In genomic region chr1:203534012-203534411, GRCh38 we compare ENCODE assay signal across 25 cellular contexts. TPM values are rescaled to one million over a fixed set of nuclear protein-coding genes. Genes with fewer than 3 reads are reported as not detected.
DNase-seq lines count a peak whose midpoint lies in the region; TF ChIP-seq lines count a peak whose summit lies in the region.
"Had no signal": no experiment of that assay in that cellular context is flagged by ENCODE, and none has a peak within 500 bp of the region (broad histone marks: within the 10 kb centered on the region; RNA-seq: fewer than 3 reads in every experiment).

No MANE protein-coding gene starts in this region.

- no peak overlapping the region for H3K23ac ChIP-seq in neuronal stem cell (ENCODE audit: low read depth, low read length, poor library complexity)

- H3K18ac ChIP-seq in neuronal stem cell (ENCODE audit: low read length) = no peak overlapping the region

- H2AFZ ChIP-seq in fibroblast of lung (ENCODE audit: low read length) (no peak overlapping the region), neuronal stem cell (ENCODE audit: low read length) (no peak overlapping the region)

- no peak overlapping the region for H2BK15ac ChIP-seq in neuronal stem cell (ENCODE audit: low read length)

- H3K79me1 ChIP-seq in neuronal stem cell (ENCODE audit: low read depth, low read length) = no peaks in the 10 kb centered on the region

- H3K4me3 ChIP-seq in right atrium auricular region (no peak overlapping the region), fibroblast of lung (replicated peaks in 1 of 4; ENCODE audit: control extremely low read depth in 1 of 4, insufficient read depth in 1 of 4, low read depth in 3 of 4, low read length in 4 of 4) (no peak overlapping the region), sigmoid colon (no peak overlapping the region), neuronal stem cell (ENCODE audit: low read length in 2 of 2) (no peak overlapping the region)
- H3K4me3 ChIP-seq: BLaER1, GM12878, thyroid gland had no signal

- H3K36me3 ChIP-seq in right atrium auricular region (no peaks in the 10 kb centered on the region), fibroblast of lung (ENCODE audit: control insufficient read depth, insufficient read depth, low read length) (no peaks in the 10 kb centered on the region), sigmoid colon (no peaks in the 10 kb centered on the region), neuronal stem cell (replicated peaks in 1 of 2; ENCODE audit: control insufficient read depth in 2 of 2, insufficient read depth in 2 of 2, low read length in 2 of 2) (no peaks in the 10 kb centered on the region)
- H3K36me3 ChIP-seq: BLaER1, thyroid gland had no signal

- H4K91ac ChIP-seq in neuronal stem cell (ENCODE audit: low read depth, low read length, poor library complexity) = no peak overlapping the region

- H3K4ac ChIP-seq in neuronal stem cell (ENCODE audit: low read length) = no peak overlapping the region

- no peaks in the 10 kb centered on the region for H4K20me1 ChIP-seq in fibroblast of lung (ENCODE audit: control insufficient read depth, extremely low read depth, insufficient read depth, low read length)
- H4K20me1 ChIP-seq: BLaER1 had no signal

- H3K27me3 ChIP-seq in right atrium auricular region (no peaks in the 10 kb centered on the region), fibroblast of lung (ENCODE audit: control insufficient read depth, insufficient read depth, low read length) (no peaks in the 10 kb centered on the region), sigmoid colon (no peaks in the 10 kb centered on the region), neuronal stem cell (ENCODE audit: control insufficient read depth in 3 of 3, insufficient read depth in 3 of 3, low read depth in 1 of 3, low read length in 3 of 3) (peaks cover 0 to 3% (median 0%) of the 10 kb centered on the region in 3 experiments)
- H3K27me3 ChIP-seq: BLaER1, thyroid gland had no signal

- no peaks in the 10 kb centered on the region for H3K79me2 ChIP-seq in fibroblast of lung (ENCODE audit: control insufficient read depth, insufficient read depth, low read length)

- H3K4me1 ChIP-seq in right atrium auricular region (peaks cover 0 to 28% of the 10 kb centered on the region in 2 donors), fibroblast of lung (ENCODE audit: control insufficient read depth, extremely low read depth, insufficient read depth, low read length) (peaks cover 29% of the 10 kb centered on the region), sigmoid colon (peaks cover 0 to 60% (median 48%) of the 10 kb centered on the region in 4 donors), neuronal stem cell (ENCODE audit: control insufficient read depth in 2 of 2, insufficient read depth in 1 of 2, low read depth in 1 of 2, low read length in 2 of 2) (peaks cover 0 to 1% of the 10 kb centered on the region in 2 donors)
- H3K4me1 ChIP-seq: thyroid gland had no signal

- no peak overlapping the region for H3K14ac ChIP-seq in neuronal stem cell (ENCODE audit: low read length)

- no peak overlapping the region for H2BK120ac ChIP-seq in neuronal stem cell (ENCODE audit: low read depth, low read length)

- TF ChIP-seq EP300 in sigmoid colon (IDR thresholded peaks at IDR 0.05) = peak in 2 of 4 donors; percentile 16 to 42

- no peak overlapping the region for H2BK12ac ChIP-seq in neuronal stem cell (ENCODE audit: low read length)

- intact Hi-C loops in cardiac septum (cut with DNase I) = no loop called here
- intact Hi-C loops in sigmoid colon (cut with DNase I) = loop anchor here (2.0 kb wide), 1 partner anchor 23 kb away; no protein-coding TSS in a partner anchor

- H3K4me2 ChIP-seq in fibroblast of lung (ENCODE audit: extremely low read depth, insufficient read depth, low read length) (peak overlapping the region; percentile 37), neuronal stem cell (ENCODE audit: insufficient read depth, low read length, poor library complexity, severe bottlenecking) (no peak overlapping the region)
- H3K4me2 ChIP-seq: BLaER1 had no signal

- TF ChIP-seq POLR2A in sigmoid colon (IDR thresholded peaks at IDR 0.05) = no peak

- no peak overlapping the region for H4K8ac ChIP-seq in neuronal stem cell (ENCODE audit: low read depth, low read length)

- DNase-seq in right atrium auricular region (ENCODE audit: low spot score) (no peak), cardiac septum (ENCODE audit: low spot score) (no peak), fibroblast of lung (ENCODE audit: low read depth in 2 of 2) (no peak), sigmoid colon (no peak), neuronal stem cell (ENCODE audit: low spot score) (no peak), amygdala (lab: John Stamatoyannopoulos, UW) (no peak), SKM-1 (lab: John Stamatoyannopoulos, UW; ENCODE audit: unreplicated experiment) (no peak), EL (no peak)
- DNase-seq: activated CD4-positive, alpha-beta T cell treated with anti-CD3 and anti-CD28 coated beads for 36 hours; activated naive CD4-positive, alpha-beta T cell treated with anti-CD3 and anti-CD28 coated beads, Interleukin-2, amount 10 ng/mL, durations not matched to agents 7 days and 5 days; activated T-cell treated with anti-CD3 and anti-CD28 coated beads, Interleukin-2, amount 50 U/mL, for 4 hours; Caco-2; DMS79 treated with DMSO at 0.1 percent for 48 hours; effector memory CD4-positive, alpha-beta T cell; Karpas-422; mesendoderm; NCI-H187 treated with DMSO at 0.1 percent for 48 hours; SIG-M5; stimulated activated CD4-positive, alpha-beta T cell treated with anti-CD3 and anti-CD28 coated beads, Interleukin-1b, Interleukin-23, amount 100 ng/mL, for 48 hours had no signal

- H3K27ac ChIP-seq in right atrium auricular region (peak overlapping the region; percentile 3 to 10), fibroblast of lung (ENCODE audit: insufficient read depth, low read length) (peak overlapping the region; percentile 48), sigmoid colon (peak overlapping the region; percentile 80 to 97 (median 87)), neuronal stem cell (replicated peaks; ENCODE audit: low read length) (no peak overlapping the region)
- H3K27ac ChIP-seq: BLaER1, thyroid gland had no signal

- H3K9me3 ChIP-seq in right atrium auricular region (no peaks in the 10 kb centered on the region), fibroblast of lung (ENCODE audit: control insufficient read depth, insufficient read depth, low read depth, low read length) (no peaks in the 10 kb centered on the region), sigmoid colon (no peaks in the 10 kb centered on the region), neuronal stem cell (replicated peaks in 1 of 2; ENCODE audit: control insufficient read depth in 2 of 2, insufficient read depth in 1 of 2, low read depth in 1 of 2, low read length in 2 of 2) (no peaks in the 10 kb centered on the region)
- H3K9me3 ChIP-seq: BLaER1, Caco-2, thyroid gland had no signal

- H2BK5ac ChIP-seq in neuronal stem cell (ENCODE audit: low read length) = no peak overlapping the region

- no peak overlapping the region for H2AK5ac ChIP-seq in neuronal stem cell (ENCODE audit: low read depth, low read length)

- TF ChIP-seq CTCF in right atrium auricular region (IDR thresholded peaks at IDR 0.05) (no peak), fibroblast of lung (conservative IDR thresholded peaks at IDR 0.05 in 1 of 2, IDR thresholded peaks at IDR 0.05 in 1 of 2; ENCODE audit: low read depth in 1 of 2, low read length in 2 of 2) (no peak), sigmoid colon (IDR thresholded peaks at IDR 0.05) (no peak)

- H3K9ac ChIP-seq in fibroblast of lung (ENCODE audit: insufficient read depth, low read length) (no peak overlapping the region), neuronal stem cell (ENCODE audit: low read depth, low read length, poor library complexity) (no peak overlapping the region)
- H3K9ac ChIP-seq: BLaER1 had no signal

RNA-seq across cellular contexts. Expression of gene OPTC, which starts 40.1 kb away (rescaled TPM):
- total RNA-seq in right atrium auricular region (not detected), cardiac septum (not detected), fibroblast of lung (not detected in 2 replicates), sigmoid colon (not detected)
- polyA plus RNA-seq in fibroblast of lung (not detected in 2 replicates), sigmoid colon (not detected)
- not detected in 2 replicates for polyA plus RNA-seq in fibroblast of lung (2012)
- polyA minus RNA-seq in fibroblast of lung (ENCODE audit: low replicate concordance) = not detected in 2 replicates
- polyA plus RNA-seq in neuronal stem cell (2013, experiment 1 of 2) = 0.11 TPM
- polyA plus RNA-seq in neuronal stem cell (2013, experiment 2 of 2) = 0.08 TPM
- total RNA-seq: A172; activated CD4-positive, alpha-beta T cell treated with anti-CD3 and anti-CD28 coated beads for 36 hours; activated CD8-positive, alpha-beta memory T cell treated with anti-CD3 and anti-CD28 coated beads for 36 hours; activated T-cell treated with anti-CD3 and anti-CD28 coated beads, Interleukin-2, amount 50 U/mL, for 4 hours; Caco-2; GM12878; left colon; thyroid gland had no signal
- polyA plus RNA-seq: GM12878 had no signal

RNA-seq across cellular contexts. Expression of gene PRELP, which starts 58.4 kb away (rescaled TPM):
- 100 to 1,000 TPM in 1 of 2 donors, 10 to 100 TPM in 1; 54.5 to 243 TPM for total RNA-seq in right atrium auricular region
- total RNA-seq in cardiac septum = 49.7 TPM
- total RNA-seq in fibroblast of lung = 4.5 and 4.9 TPM in 2 replicates
- 2.8 and 13.9 TPM in 2 replicates for polyA plus RNA-seq in fibroblast of lung
- polyA plus RNA-seq in fibroblast of lung (2012) = 5.7 and 39.6 TPM in 2 replicates
- polyA minus RNA-seq in fibroblast of lung (ENCODE audit: low replicate concordance) = 5.6 and 37.3 TPM in 2 replicates
- total RNA-seq in sigmoid colon = 100 to 1,000 TPM in 1 of 4 donors, 10 to 100 TPM in 3; 45.7 to 133 (median 77.9) TPM
- 10 to 100 TPM in 1 of 3 donors, 1 to 10 TPM in 1, under 1 TPM in 1; 0.92 to 15.1 (median 7.2) TPM for polyA plus RNA-seq in sigmoid colon
- polyA plus RNA-seq in neuronal stem cell (2013, experiment 1 of 2) = 3.9 TPM
- 4.0 TPM for polyA plus RNA-seq in neuronal stem cell (2013, experiment 2 of 2)
- total RNA-seq: A172; activated CD4-positive, alpha-beta T cell treated with anti-CD3 and anti-CD28 coated beads for 36 hours; activated CD8-positive, alpha-beta memory T cell treated with anti-CD3 and anti-CD28 coated beads for 36 hours; Caco-2 had no signal
